ENCODE assay signal across 18 cellular contexts in the genomic region with DNA sequence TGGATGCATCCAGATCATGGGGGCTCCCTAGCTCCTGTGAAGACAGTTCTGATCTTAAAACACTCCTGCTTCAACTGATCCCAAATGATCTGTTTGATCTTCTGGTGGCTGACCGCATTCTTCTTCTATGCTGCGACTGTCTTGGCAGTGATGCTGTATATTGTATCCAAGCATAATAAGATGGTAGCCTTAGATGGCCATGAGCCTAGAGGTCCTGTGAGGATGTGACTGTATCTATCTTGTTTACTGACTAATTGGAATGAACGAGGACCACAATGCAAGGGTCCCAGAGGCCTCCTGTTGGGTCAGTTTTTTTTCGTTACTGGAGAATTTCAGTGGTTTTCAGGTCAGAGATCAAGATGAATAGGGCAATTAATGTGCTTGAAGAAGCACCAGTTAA. TPM values are rescaled to one million over a fixed set of nuclear protein-coding genes. Genes with fewer than 3 reads are reported as not detected.
A peak's percentile ranks its signal among the peaks of the same experiment; 100 is the strongest.
DNase-seq lines count a peak whose midpoint lies in the region; ATAC-seq, FAIRE-seq and TF ChIP-seq lines count a peak whose summit lies in the region.
"Had no signal": no experiment of that assay in that cellular context is flagged by ENCODE, and none has a peak within 500 bp of the region (broad histone marks: within the 10 kb centered on the region; RNA-seq: fewer than 3 reads in every experiment).

No MANE protein-coding gene starts in this region.

- BruUV-seq in IMR-90 (replicated peaks; lab: Mats Ljungman, UMichigan) (no TSS peak), GM12878 (replicated peaks; lab: Mats Ljungman, UMichigan) (no TSS peak), Calu3 (replicated peaks; lab: Mats Ljungman, UMichigan) (no TSS peak)

- H3K4me1 ChIP-seq in IMR-90 (ENCODE audit: control insufficient read depth, insufficient read depth, low read length) (peaks cover 29% of the 10 kb centered on the region), GM12878 (ENCODE audit: control insufficient read depth, insufficient read depth, low read length) (peaks cover 77% of the 10 kb centered on the region)
- H3K4me1 ChIP-seq: BE2C had no signal

- dilution Hi-C loops in IMR-90 (cut with HindIII; ENCODE audit: low sequenced_read_pairs, unreplicated experiment): no loop called here

- peaks cover 0 to 5% (median 0%) of the 10 kb centered on the region in 7 donors for H3K9me3 Mint-ChIP-seq in naive B cell
- H3K9me3 Mint-ChIP-seq in Calu3 (ENCODE audit: low read depth, unreplicated experiment): no peaks in the 10 kb centered on the region
- H3K9me3 Mint-ChIP-seq: CD8-positive, alpha-beta T cell had no signal

- no peak overlapping the region for H2BK5ac ChIP-seq in IMR-90 (ENCODE audit: low read depth, low read length, poor library complexity, severe bottlenecking)

- H2BK120ac ChIP-seq in IMR-90 (ENCODE audit: low read depth, low read length): peak overlapping the region; percentile 91

- POLR2A ChIA-PET in IMR-90 (lab: Charles Lee; ENCODE audit: unreplicated experiment): no interaction called here
- POLR2A ChIA-PET in GM12878 (lab: Charles Lee): interaction anchor here (1.7 kb wide), 1 partner anchor 22 kb away, joined by 4 read pairs; no protein-coding TSS in a partner anchor

- CTCF ChIA-PET in IMR-90 (lab: Yijun Ruan, JAX) (interaction anchor here (0.6 to 1.3 kb wide), 4 partner anchors 14 to 375 kb away, joined by 3 to 4 read pairs (median 3); partner anchors contain the start of genes DTX4 and GLYATL2), GM12878 (lab: Yijun Ruan, JAX) (interaction anchor here (0.8 to 7.9 kb wide), 10 partner anchors 10 to 211 kb away, joined by 3 to 43 read pairs (median 10); partner anchors contain the start of gene DTX4), Calu3 (lab: Charles Lee) (interaction anchor here (0.5 kb wide), 1 partner anchor 112 kb away, joined by 5 read pairs; no protein-coding TSS in a partner anchor)

- no peak overlapping the region for H3K9ac ChIP-seq in IMR-90 (ENCODE audit: low read depth, low read length)
- no peak overlapping the region for H3K9ac ChIP-seq in GM12878 (ENCODE audit: control insufficient read depth, insufficient read depth, low read length)
- H3K9ac ChIP-seq: KMS-11 had no signal

- peak overlapping the region; percentile 3 for H2AK5ac ChIP-seq in IMR-90 (ENCODE audit: low read depth, low read length)

- H3K79me1 ChIP-seq in IMR-90 (ENCODE audit: low read depth in 1 of 2, low read length in 2 of 2): no peaks in the 10 kb centered on the region

- H3K27ac ChIP-seq in IMR-90 (ENCODE audit: insufficient read depth, low read length) (no peak overlapping the region), GM12878 (ENCODE audit: control insufficient read depth, insufficient read depth) (no peak overlapping the region)
- H3K27ac ChIP-seq: A549, C4-2B, KMS-11 had no signal

- H3K36me3 ChIP-seq in IMR-90 (ENCODE audit: control insufficient read depth, insufficient read depth, low read length) (no peaks in the 10 kb centered on the region), GM12878 (ENCODE audit: control insufficient read depth in 2 of 2, insufficient read depth in 2 of 2, low read length in 1 of 2) (no peaks in the 10 kb centered on the region)
- H3K36me3 ChIP-seq: BE2C had no signal

- no peaks in the 10 kb centered on the region for H3K36me3 Mint-ChIP-seq in naive B cell
- H3K36me3 Mint-ChIP-seq in Calu3 (ENCODE audit: insufficient read depth, unreplicated experiment): no peaks in the 10 kb centered on the region
- H3K36me3 Mint-ChIP-seq: CD8-positive, alpha-beta T cell had no signal

- H3K4ac ChIP-seq in IMR-90 (ENCODE audit: low read depth, low read length): peak overlapping the region; percentile 7; the same call in 1 of the 2 replicates

- H4K8ac ChIP-seq in IMR-90 (ENCODE audit: low read depth in 2 of 2, low read length in 2 of 2): peak overlapping the region in 1 of 2 experiments; percentile 19; a peak in 1 of 4 replicates

- no peak overlapping the region for H3K23ac ChIP-seq in IMR-90 (ENCODE audit: low read depth, low read length)

- WGBS in IMR-90 (ENCODE audit: extremely low coverage in 2 of 2, insufficient read length in 1 of 2), 2 experiments: no CpG with 5 or more reads among the region's 4 CpGs
- WGBS in GM12878 (ENCODE audit: insufficient coverage, insufficient replicate concordance, low lambda C conversion rate, missing lambda C conversion rate): 78% methylated on average over 4 of the region's 4 CpGs

- no peak for TF ChIP-seq EP300 in GM12878 (IDR thresholded peaks at IDR 0.05; ENCODE audit: borderline replicate concordance in 1 of 2, control insufficient read depth in 1 of 2, low read depth in 2 of 2, low read length in 2 of 2)

- H3K14ac ChIP-seq in IMR-90 (replicated peaks; ENCODE audit: low read depth, low read length): peak overlapping the region; percentile 3; the same call in 1 of the 2 replicates

- in situ Hi-C loops in IMR-90 (cut with MboI; ENCODE audit: low sequenced_read_pairs): no loop called here
- in situ Hi-C loops in GM12878 (cut with MboI): loop anchor here (10.0 kb wide), 1 partner anchor 335 kb away; no protein-coding TSS in a partner anchor

- H3K4me3 ChIP-seq in IMR-90 (ENCODE audit: insufficient read depth, low read depth, low read length): no peak overlapping the region
- H3K4me3 ChIP-seq in GM12878: no peak overlapping the region
- H3K4me3 ChIP-seq: A549 had no signal

- no peak overlapping the region for H3K4me2 ChIP-seq in IMR-90 (ENCODE audit: low read depth, low read length)
- H3K4me2 ChIP-seq in GM12878 (ENCODE audit: control insufficient read depth, insufficient read depth): no peak overlapping the region
- H3K4me2 ChIP-seq: A549, KMS-11 had no signal

- H2BK20ac ChIP-seq in IMR-90 (ENCODE audit: low read depth, low read length): peak overlapping the region; percentile 18

- no peak overlapping the region for H3K56ac ChIP-seq in IMR-90 (ENCODE audit: extremely low read depth, insufficient read depth, low read length)

- peaks cover 17% of the 10 kb centered on the region for H3K9me1 ChIP-seq in IMR-90 (ENCODE audit: insufficient read depth, low read length)

- intact Hi-C loops in IMR-90 (cut with micrococcal nuclease) (loop anchor here (5.0 kb wide), 2 partner anchors 48 to 62 kb away; partner anchors contain the start of gene DTX4), GM12878 (cut with micrococcal nuclease; ENCODE audit: unreplicated experiment) (loop anchor here (5.0 to 10.0 kb wide), 2 partner anchors 113 to 445 kb away; partner anchors contain the start of genes FAM111B and PATL1), Calu3 (cut with micrococcal nuclease; ENCODE audit: unreplicated experiment) (no loop called here)

- no peak overlapping the region for H2AK9ac ChIP-seq in IMR-90 (replicated peaks; ENCODE audit: low read depth, low read length, poor library complexity)

- H2AFZ ChIP-seq in IMR-90 (replicated peaks; ENCODE audit: low read length, poor library complexity) (no peak overlapping the region), GM12878 (ENCODE audit: control insufficient read depth, low read depth, low read length) (no peak overlapping the region)

- H3K4me3 Mint-ChIP-seq in naive B cell (peak overlapping the region in 2 of 8 donors; percentile 30 to 42), Calu3 (ENCODE audit: low read depth, unreplicated experiment) (no peak overlapping the region)
- H3K4me3 Mint-ChIP-seq: CD8-positive, alpha-beta T cell had no signal

- peak overlapping the region; percentile 46; the same call in 1 of the 2 replicates for H4K91ac ChIP-seq in IMR-90 (ENCODE audit: insufficient read depth, low read depth, low read length)

- ATAC-seq in IMR-90 (ENCODE audit: low read depth) (no peak), GM12878 (no peak), naive B cell (ENCODE audit: low read depth in 2 of 2) (no peak), HG02840 (IDR thresholded peaks at IDR 0.05; ENCODE audit: low FRiP score, unreplicated experiment) (no peak)
- ATAC-seq: A549; CD8-positive, alpha-beta T cell; HCT116 had no signal

- peak overlapping the region; percentile 50; the same call in 1 of the 2 replicates for H3K18ac ChIP-seq in IMR-90 (ENCODE audit: low read depth, low read length)

- peaks cover 69 to 94% (median 74%) of the 10 kb centered on the region in 3 donors for H3K4me1 Mint-ChIP-seq in naive B cell
- H3K4me1 Mint-ChIP-seq in Calu3 (ENCODE audit: low read depth, unreplicated experiment): peaks cover 16% of the 10 kb centered on the region

- SMC1A ChIA-PET in GM12878 (lab: Charles Lee; ENCODE audit: uncharacterized antibody, unreplicated experiment): interaction anchor here (0.7 to 2.3 kb wide), 10 partner anchors 13 to 194 kb away, joined by 3 to 12 read pairs (median 3); partner anchors contain the start of gene DTX4

- H3K27me3 Mint-ChIP-seq in naive B cell (no peaks in the 10 kb centered on the region), Calu3 (ENCODE audit: unreplicated experiment) (no peaks in the 10 kb centered on the region)

- no peaks in the 10 kb centered on the region for H4K20me1 ChIP-seq in IMR-90 (ENCODE audit: insufficient read depth, low read length)
- H4K20me1 ChIP-seq in GM12878 (ENCODE audit: control insufficient read depth, insufficient read depth): no peaks in the 10 kb centered on the region

- no peak for TF ChIP-seq RAD21 in IMR-90 (IDR thresholded peaks at IDR 0.05; ENCODE audit: low read length)
- TF ChIP-seq RAD21 in GM12878 (IDR thresholded peaks at IDR 0.05; ENCODE audit: insufficient read depth, low read depth, low read length): no peak

- DNase-seq in IMR-90: no peak
- no peak for DNase-seq in GM12878 (ENCODE audit: low read depth, low spot score)
- DNase-seq in naive B cell: no peak
- no peak for DNase-seq in Calu3
- no peak for DNase-seq in activated CD4-positive, alpha-beta T cell treated with anti-CD3 and anti-CD28 coated beads, Interleukin-2, amount 50 U/mL, for 1 hour
- no peak for DNase-seq in GOT3 (lab: John Stamatoyannopoulos, UW)
- DNase-seq: BE2C; CD8-positive, alpha-beta T cell; COR-L47; DND-41; GDM1 had no signal

- TF ChIP-seq POLR2A in IMR-90 (IDR thresholded peaks at IDR 0.05; ENCODE audit: low read depth, low read length): no peak
- TF ChIP-seq POLR2A in GM12878 (IDR thresholded peaks at IDR 0.05; ENCODE audit: low read depth, low read length): no peak

- no peaks in the 10 kb centered on the region for H3K79me2 ChIP-seq in GM12878 (ENCODE audit: control insufficient read depth, insufficient read depth, low read length)

- RAD21 ChIA-PET in GM12878 (lab: Charles Lee; ENCODE audit: unreplicated experiment): interaction anchor here (1.1 to 2.3 kb wide), 2 partner anchors 49 to 53 kb away, joined by 4 to 15 read pairs; partner anchors contain the start of gene DTX4

- H3K27me3 ChIP-seq in IMR-90 (ENCODE audit: control insufficient read depth, insufficient read depth, low read length) (no peaks in the 10 kb centered on the region), GM12878 (replicated peaks in 1 of 2; ENCODE audit: control insufficient read depth in 2 of 2, insufficient read depth in 2 of 2, low read length in 1 of 2) (no peaks in the 10 kb centered on the region)
- H3K27me3 ChIP-seq: BE2C had no signal

- H3K9me3 ChIP-seq in IMR-90 (ENCODE audit: control insufficient read depth, insufficient read depth, low read length) (no peaks in the 10 kb centered on the region), GM12878 (replicated peaks; ENCODE audit: control insufficient read depth, insufficient read depth, low read length) (no peaks in the 10 kb centered on the region)
- H3K9me3 ChIP-seq: A549, BE2C had no signal

- no peak for FAIRE-seq in GM12878 (lab: Jason Lieb, UNC)
- FAIRE-seq: A549, H54 had no signal

- H4K5ac ChIP-seq in IMR-90 (ENCODE audit: low read depth, low read length): no peak overlapping the region

- H2BK15ac ChIP-seq in IMR-90 (ENCODE audit: low read depth, low read length): peak overlapping the region; percentile 93; the same call in 2 of the 3 replicates

- H3K27ac Mint-ChIP-seq in naive B cell (peak overlapping the region in 4 of 6 donors; percentile 44 to 96 (median 78)), Calu3 (ENCODE audit: unreplicated experiment) (no peak overlapping the region)
- H3K27ac Mint-ChIP-seq: CD8-positive, alpha-beta T cell had no signal

- TF ChIP-seq CTCF in IMR-90 (conservative IDR thresholded peaks at IDR 0.05; ENCODE audit: low read depth, low read length) (no peak), GM12878 (IDR thresholded peaks at IDR 0.05 in 2 of 3, conservative IDR thresholded peaks at IDR 0.05 in 1 of 3; ENCODE audit: control insufficient read depth in 2 of 3, extremely low read depth in 1 of 3, insufficient read depth in 1 of 3, low read depth in 3 of 3, low read length in 3 of 3) (no peak), Calu3 (IDR thresholded peaks at IDR 0.05; ENCODE audit: unreplicated experiment) (no peak)

RNA-seq across cellular contexts. Expression of gene MPEG1, which starts 7.1 kb away (rescaled TPM):
- total RNA-seq in IMR-90 (2012; rRNA removed): not detected in 2 replicates
- not detected in 2 replicates for polyA plus RNA-seq in IMR-90 (2012; rRNA removed)
- polyA plus RNA-seq in IMR-90 (2012; cell fraction: cytosol; rRNA removed): not detected in 2 replicates
- not detected in 2 replicates for polyA plus RNA-seq in IMR-90 (2012; cell fraction: nucleus; rRNA removed; ENCODE audit: low replicate concordance)
- total RNA-seq in GM12878 (2013; cell fraction: nucleolus; rRNA removed): 64.0 and 69.8 TPM in 2 replicates
- total RNA-seq in GM12878 (2014; rRNA removed): 14.6 and 15.4 TPM in 2 replicates
- total RNA-seq in GM12878 (2014; rRNA removed; fragmentation: Illumina TruSeq; extraction: Trizol): 13.5 and 14.4 TPM in 2 replicates
- 10.7 and 12.3 TPM in 2 replicates for total RNA-seq in GM12878 (2021)
- 8.5 TPM for polyA plus RNA-seq in GM12878 (2011; ENCODE audit: low read depth)
- 0.03 TPM in 1 of 2 replicates, not detected in the other for polyA plus RNA-seq in GM12878 (2011; rRNA removed)
- polyA plus RNA-seq in GM12878 (2011; cell fraction: cytosol; rRNA removed): 0.02 and 0.03 TPM in 2 replicates
- 0.03 TPM in 2 replicates for polyA plus RNA-seq in GM12878 (2011; cell fraction: nucleus; rRNA removed)
- 9.1 and 9.7 TPM in 2 replicates for polyA plus RNA-seq in GM12878 (2012)
- polyA plus RNA-seq in GM12878 (2014; fragmentation: Illumina TruSeq; extraction: Trizol): 14.2 and 15.6 TPM in 2 replicates
- polyA plus RNA-seq in GM12878 (2014; fragmentation: Nextera tagmentation; extraction: Ambion mirVana): 1 to 10 TPM; 2.0 to 2.1 TPM
- 10.4 and 11.7 TPM in 2 replicates for polyA plus RNA-seq in GM12878 (2014; rRNA removed)
- 1 to 10 TPM; 1.3 to 2.5 TPM for polyA plus RNA-seq in GM12878 (2016; fragmentation: Nextera tagmentation; extraction: Ambion mirVana)
- 0.05 TPM in 1 of 2 replicates, not detected in the other for polyA minus RNA-seq in GM12878 (2011; rRNA and poly(A)+ RNA removed)
- polyA minus RNA-seq in GM12878 (2011; cell fraction: cytosol; rRNA and poly(A)+ RNA removed): not detected in 2 replicates
- polyA minus RNA-seq in GM12878 (2011; cell fraction: nucleus; rRNA and poly(A)+ RNA removed): under 0.01 TPM in 1 of 2 replicates, not detected in the other
- polyA plus RNA-seq in naive B cell (ENCODE audit: low read depth in 6 of 6): 10 to 100 TPM; 40.6 to 96.5 (median 79.1) TPM
- total RNA-seq in Calu3 (2022): not detected in 2 replicates
- polyA plus RNA-seq: A549, AG04450 had no signal

RNA-seq across cellular contexts. Expression of gene DTX4, which starts 47.9 kb away (rescaled TPM):
- total RNA-seq in IMR-90 (2012; rRNA removed) (2.5 and 2.7 TPM in 2 replicates), GM12878 (2014; rRNA removed) (11.9 and 14.2 TPM in 2 replicates), GM12878 (2014; rRNA removed; fragmentation: Illumina TruSeq; extraction: Trizol) (8.7 and 10.3 TPM in 2 replicates), GM12878 (2021) (25.8 and 27.9 TPM in 2 replicates), Calu3 (2022) (56.7 and 65.8 TPM in 2 replicates)
- polyA plus RNA-seq in IMR-90 (2012; rRNA removed) (3.0 and 3.1 TPM in 2 replicates), GM12878 (2011; rRNA removed) (10.6 and 17.4 TPM in 2 replicates), GM12878 (2014; fragmentation: Illumina TruSeq; extraction: Trizol) (19.4 TPM in 2 replicates), GM12878 (2014; fragmentation: Nextera tagmentation; extraction: Ambion mirVana) (1 to 10 TPM; 5.9 to 6.9 TPM), GM12878 (2014; rRNA removed) (10.6 and 11.2 TPM in 2 replicates), GM12878 (2016; fragmentation: Nextera tagmentation; extraction: Ambion mirVana) (1 to 10 TPM; 3.8 to 6.3 TPM), naive B cell (ENCODE audit: low read depth in 6 of 6) (10 to 100 TPM in 5 of 6 donors, 1 to 10 TPM in 1; 7.1 to 21.0 (median 12.9) TPM)
- polyA plus RNA-seq in IMR-90 (2012; cell fraction: cytosol; rRNA removed): 1.1 and 1.5 TPM in 2 replicates
- polyA plus RNA-seq in IMR-90 (2012; cell fraction: nucleus; rRNA removed; ENCODE audit: low replicate concordance): 3.8 and 4.2 TPM in 2 replicates
- total RNA-seq in GM12878 (2013; cell fraction: nucleolus; rRNA removed): 258 and 287 TPM in 2 replicates
- 18.7 TPM for polyA plus RNA-seq in GM12878 (2011; ENCODE audit: low read depth)
- 20.6 and 27.1 TPM in 2 replicates for polyA plus RNA-seq in GM12878 (2011; cell fraction: cytosol; rRNA removed)
- 137 and 150 TPM in 2 replicates for polyA plus RNA-seq in GM12878 (2011; cell fraction: nucleus; rRNA removed)
- polyA plus RNA-seq in GM12878 (2012): 20.5 and 31.1 TPM in 2 replicates
- polyA minus RNA-seq in GM12878 (2011; rRNA and poly(A)+ RNA removed): 29.2 and 46.7 TPM in 2 replicates
- polyA minus RNA-seq in GM12878 (2011; cell fraction: cytosol; rRNA and poly(A)+ RNA removed): 16.0 and 19.2 TPM in 2 replicates
- 75.1 and 91.1 TPM in 2 replicates for polyA minus RNA-seq in GM12878 (2011; cell fraction: nucleus; rRNA and poly(A)+ RNA removed)

Comparison
In these comparisons a context has a peak if more than half of its experiments do, and no peak if none do; other contexts are left out.
1. RNA of gene MPEG1, which starts 7.1 kb away (total RNA-seq): 10.7 to 69.8 TPM in GM12878; not detected in IMR-90 and not detected in Calu3; every median in the first group is over 10 times any median in the second.